Comparison of ENCODE assay signal across 8 cellular contexts in genomic region chr1:93448292-93448982, GRCh38. TPM values are rescaled to one million over a fixed set of nuclear protein-coding genes. Genes with fewer than 3 reads are reported as not detected.
DNase-seq lines count a peak whose midpoint lies in the region; ATAC-seq and TF ChIP-seq lines count a peak whose summit lies in the region.

No MANE protein-coding gene starts in this region.

- no peaks in the 10 kb centered on the region for H3K9me3 Mint-ChIP-seq in CD4-positive, alpha-beta T cell
- H3K9me3 Mint-ChIP-seq in stimulated activated memory B cell treated with anti-CD40 and anti-IgM and Interleukin-4, amounts not matched to agents 10 μg/mL and 1 μg/mL and 100 μg/mL, for 72 hours = no peaks in the 10 kb centered on the region

- peak in 1 of 10 experiments; percentile 10 for DNase-seq in CD4-positive, alpha-beta T cell
- DNase-seq in HCT116 (ENCODE audit: low read depth, low spot score) (no peak), OCI-LY7 (ENCODE audit: low spot score) (no peak), caudate nucleus (lab: John Stamatoyannopoulos, UW) (peak in 21 of 61 donors; percentile 6 to 59 (median 24)), kidney tubule cell (ENCODE audit: low spot score) (peak; percentile 62), OCI-M2 (lab: John Stamatoyannopoulos, UW; ENCODE audit: unreplicated experiment) (no peak)

- POLR2A ChIA-PET in CD4-positive, alpha-beta T cell (lab: Charles Lee) = interaction anchor here (0.8 to 3.3 kb wide), 5 partner anchors 103 to 487 kb away, joined by 3 to 21 read pairs (median 3); partner anchors contain the start of genes DIPK1A and DR1
- POLR2A ChIA-PET in HCT116 (lab: Charles Lee) = interaction anchor here (0.7 to 2.1 kb wide), 2 partner anchors 197 to 365 kb away, joined by 3 to 5 read pairs; no protein-coding TSS in a partner anchor
- POLR2A ChIA-PET in OCI-LY7 (lab: Charles Lee) = no interaction called here

- BruUV-seq in HCT116 (replicated peaks; lab: Mats Ljungman, UMichigan) (no TSS peak), OCI-LY7 (replicated peaks; lab: Mats Ljungman, UMichigan) (no TSS peak)

- TF ChIP-seq POLR2A in HCT116 (IDR thresholded peaks at IDR 0.05; ENCODE audit: borderline replicate concordance, extremely low read depth, insufficient read depth, insufficient read length) = no peak

- H3K9ac ChIP-seq in HCT116 (ENCODE audit: low read length) = peak overlapping the region; percentile 81

- intact Hi-C loops in CD4-positive, alpha-beta T cell (cut with DNase I, micrococcal nuclease) = loop anchor here (5.0 to 10.0 kb wide), 6 partner anchors 101 to 966 kb away; partner anchors contain the start of genes ABCD3 (in 1 of the 2) and DR1 (in 1 of the 2)
- intact Hi-C loops in HCT116 (cut with micrococcal nuclease) (loop anchor here (10.0 kb wide), 1 partner anchor 366 kb away; no protein-coding TSS in a partner anchor), OCI-LY7 (cut with micrococcal nuclease; ENCODE audit: unreplicated experiment) (no loop called here)

- peak overlapping the region; percentile 64 to 86 for H3K4me3 ChIP-seq in HCT116 (replicated peaks in 1 of 2; ENCODE audit: low read depth in 1 of 2, low read length in 2 of 2)
- H3K4me3 ChIP-seq in OCI-LY7 (ENCODE audit: low read depth, low read length, poor library complexity, severe bottlenecking) = peak overlapping the region; percentile 46

- no peak overlapping the region for H3K27ac ChIP-seq in CD4-positive, alpha-beta T cell (ENCODE audit: low read depth, low read length)
- peak overlapping the region; percentile 84 for H3K27ac ChIP-seq in HCT116 (ENCODE audit: low read depth, low read length)
- H3K27ac ChIP-seq in OCI-LY7 (ENCODE audit: low read depth, low read length, poor library complexity, severe bottlenecking) = no peak overlapping the region
- H3K27ac ChIP-seq in caudate nucleus (ENCODE audit: low read depth, low read length) = peak overlapping the region; percentile 82

- H3K4me1 Mint-ChIP-seq in CD4-positive, alpha-beta T cell (ENCODE audit: low read depth) = peaks cover 27% of the 10 kb centered on the region
- H3K4me1 Mint-ChIP-seq in stimulated activated memory B cell treated with anti-CD40 and anti-IgM and Interleukin-4, amounts not matched to agents 10 μg/mL and 1 μg/mL and 100 μg/mL, for 72 hours = peaks cover 27% of the 10 kb centered on the region

- no peak overlapping the region for H3K27ac Mint-ChIP-seq in CD4-positive, alpha-beta T cell
- H3K27ac Mint-ChIP-seq in stimulated activated memory B cell treated with anti-CD40 and anti-IgM and Interleukin-4, amounts not matched to agents 10 μg/mL and 1 μg/mL and 100 μg/mL, for 72 hours = peak overlapping the region; percentile 80

- H3K4me2 ChIP-seq in HCT116 (ENCODE audit: low read length) = peak overlapping the region; percentile 99
- peak overlapping the region; percentile 61; the same call in 1 of the 2 replicates for H3K4me2 ChIP-seq in OCI-LY7 (ENCODE audit: low read length)

- TF ChIP-seq RAD21 in HCT116 (IDR thresholded peaks at IDR 0.05; ENCODE audit: low read depth) = no peak

- H2AFZ ChIP-seq in HCT116 (ENCODE audit: low read depth, low read length, poor library complexity, severe bottlenecking) (peak overlapping the region; percentile 66), OCI-LY7 (ENCODE audit: low read length) (no peak overlapping the region)

- peak; percentile 43 for ATAC-seq in CD4-positive, alpha-beta T cell (ENCODE audit: poor library complexity)
- ATAC-seq in HCT116 = peak; percentile 67
- peak; percentile 73 for ATAC-seq in stimulated activated memory B cell treated with anti-CD40 and anti-IgM and Interleukin-4, amounts not matched to agents 10 μg/mL and 1 μg/mL and 100 μg/mL, for 72 hours
- no peak for ATAC-seq in GM21390 (IDR thresholded peaks at IDR 0.05; ENCODE audit: unreplicated experiment)

- peaks cover 49% of the 10 kb centered on the region for H3K27me3 Mint-ChIP-seq in CD4-positive, alpha-beta T cell
- H3K27me3 Mint-ChIP-seq in stimulated activated memory B cell treated with anti-CD40 and anti-IgM and Interleukin-4, amounts not matched to agents 10 μg/mL and 1 μg/mL and 100 μg/mL, for 72 hours = peaks cover 8% of the 10 kb centered on the region

- CTCF ChIA-PET in CD4-positive, alpha-beta T cell (lab: Charles Lee) = no interaction called here
- CTCF ChIA-PET in HCT116 (lab: Charles Lee) = interaction anchor here (1.0 to 1.5 kb wide), 2 partner anchors 365 to 396 kb away, joined by 3 to 4 read pairs; no protein-coding TSS in a partner anchor
- CTCF ChIA-PET in OCI-LY7 (lab: Charles Lee; ENCODE audit: unreplicated experiment) = no interaction called here

- peaks cover 11% of the 10 kb centered on the region; the same call in 1 of the 2 replicates for H4K20me1 ChIP-seq in HCT116 (ENCODE audit: insufficient read depth)
- 0 out of 2 replicates have a peak, but pooled peaks cover 3% of the 10 kb centered on the region for H4K20me1 ChIP-seq in OCI-LY7 (ENCODE audit: insufficient read depth, low read length)

- TF ChIP-seq CTCF in CD4-positive, alpha-beta T cell (IDR thresholded peaks at IDR 0.05) = no peak
- TF ChIP-seq CTCF in HCT116 (IDR thresholded peaks at IDR 0.05 in 2 of 3, conservative IDR thresholded peaks at IDR 0.05 in 1 of 3; ENCODE audit: borderline replicate concordance in 1 of 3, insufficient read depth in 1 of 3, low read depth in 2 of 3, low read length in 2 of 3) (0 out of 6 replicates have a peak, but pooled peaks of 1 of the 3 experiments have one; percentile 9), OCI-LY7 (conservative IDR thresholded peaks at IDR 0.05; ENCODE audit: low read length) (no peak)

- peaks cover 7% of the 10 kb centered on the region for H3K36me3 Mint-ChIP-seq in CD4-positive, alpha-beta T cell (ENCODE audit: low read depth)
- H3K36me3 Mint-ChIP-seq in stimulated activated memory B cell treated with anti-CD40 and anti-IgM and Interleukin-4, amounts not matched to agents 10 μg/mL and 1 μg/mL and 100 μg/mL, for 72 hours = no peaks in the 10 kb centered on the region

- H3K4me1 ChIP-seq in HCT116 (ENCODE audit: control insufficient read depth in 1 of 2, insufficient read depth in 2 of 2, low read length in 2 of 2) (peaks cover 5 to 26% of the 10 kb centered on the region in 2 experiments; a peak in 3 of 4 replicates), OCI-LY7 (ENCODE audit: insufficient read depth, low read length, poor library complexity, severe bottlenecking) (no peaks in the 10 kb centered on the region)

- H3K79me2 ChIP-seq in HCT116 (ENCODE audit: insufficient read depth, low read length) = peaks cover 49% of the 10 kb centered on the region
- H3K79me2 ChIP-seq in OCI-LY7 (ENCODE audit: insufficient read depth, low read depth, low read length) = no peaks in the 10 kb centered on the region

- RAD21 ChIA-PET in HCT116 (lab: Charles Lee; ENCODE audit: low non-redundant PET in 1 of 2, low total read pairs in 2 of 2, uncharacterized antibody in 2 of 2, unreplicated experiment in 2 of 2) = no interaction called here

- H3K27me3 ChIP-seq in CD4-positive, alpha-beta T cell (ENCODE audit: control insufficient read depth, insufficient read depth, low read length) = peaks cover 44% of the 10 kb centered on the region
- H3K27me3 ChIP-seq in HCT116 (ENCODE audit: insufficient read depth, low read length) = no peaks in the 10 kb centered on the region

- H3K9me2 ChIP-seq in HCT116 (ENCODE audit: insufficient read depth) = no peaks in the 10 kb centered on the region
- no peaks in the 10 kb centered on the region for H3K9me2 ChIP-seq in OCI-LY7 (ENCODE audit: insufficient read depth, low read length)

- H3K36me3 ChIP-seq in HCT116 (ENCODE audit: control insufficient read depth in 1 of 2, insufficient read depth in 2 of 2, low read length in 2 of 2) = no peaks in the 10 kb centered on the region
- H3K36me3 ChIP-seq in OCI-LY7 (ENCODE audit: insufficient read depth, low read length) = no peaks in the 10 kb centered on the region

- H3K9me3 ChIP-seq in CD4-positive, alpha-beta T cell (ENCODE audit: control insufficient read depth, low read length) = no peaks in the 10 kb centered on the region
- H3K9me3 ChIP-seq in HCT116 (ENCODE audit: control insufficient read depth in 1 of 2, insufficient read depth in 1 of 2, low read depth in 1 of 2, low read length in 2 of 2) = no peaks in the 10 kb centered on the region
- no peaks in the 10 kb centered on the region for H3K9me3 ChIP-seq in OCI-LY7 (ENCODE audit: low read length)

- H3K4me3 Mint-ChIP-seq in CD4-positive, alpha-beta T cell = peak overlapping the region; percentile 96
- peak overlapping the region; percentile 96 for H3K4me3 Mint-ChIP-seq in stimulated activated memory B cell treated with anti-CD40 and anti-IgM and Interleukin-4, amounts not matched to agents 10 μg/mL and 1 μg/mL and 100 μg/mL, for 72 hours

TF ChIP-seq in HCT116, 20 proteins besides CTCF, POLR2A, EP300 and RAD21 (continues in another document):
- TF ChIP-seq ZNF274 (IDR thresholded peaks at IDR 0.05; ENCODE audit: low read depth, low read length) = no peak
- TF ChIP-seq SRF (IDR thresholded peaks at IDR 0.05; ENCODE audit: low read depth) = no peak
- TF ChIP-seq JUND (IDR thresholded peaks at IDR 0.05) = no peak
- TF ChIP-seq ELF1 (IDR thresholded peaks at IDR 0.05; ENCODE audit: borderline replicate concordance, low read depth) = no peak
- TF ChIP-seq TCF7L2 (IDR thresholded peaks at IDR 0.05; ENCODE audit: borderline replicate concordance, extremely low read depth, insufficient read depth, insufficient read length) = peak; percentile 46
- no peak for TF ChIP-seq SP1 (IDR thresholded peaks at IDR 0.05; ENCODE audit: low read depth)
- no peak for TF ChIP-seq POLR2AphosphoS5 (IDR thresholded peaks at IDR 0.05; ENCODE audit: low read depth, low read length)
- TF ChIP-seq EZH2phosphoT487 (IDR thresholded peaks at IDR 0.05; ENCODE audit: borderline replicate concordance) = no peak

RNA-seq across cellular contexts. Expression of gene FNBP1L, which starts 0.5 kb away (rescaled TPM):
- total RNA-seq in CD4-positive, alpha-beta T cell = 1 to 10 TPM; 1.1 TPM
- total RNA-seq in HCT116 (2021; ENCODE audit: unreplicated experiment) (26.1 TPM), OCI-LY7 (2022) (0.13 and 0.37 TPM in 2 replicates)
- polyA plus RNA-seq in HCT116 (2012) = 11.1 and 13.4 TPM in 2 replicates
- total RNA-seq in OCI-LY7 (2014; rRNA removed; shearing (Covaris generic)) = 0.13 TPM in 1 of 2 replicates, not detected in the other

Comparison
In these comparisons a context has a peak if more than half of its experiments do, and no peak if none do; other contexts are left out.
1. H3K27ac ChIP-seq: peak in HCT116 (single experiment) and caudate nucleus (single experiment); none in CD4-positive, alpha-beta T cell (single experiment) and OCI-LY7 (single experiment).
2. RNA of gene FNBP1L, which starts 0.5 kb away (total RNA-seq): 26.1 TPM in HCT116 (single experiment); 1.1 TPM in CD4-positive, alpha-beta T cell and 0.13 to 0.37 TPM in OCI-LY7; every median in the first group is over 10 times any median in the second.